ENCODE assay signal across 10 cellular contexts in genomic region chr3:38634133-38634532, GRCh38. TPM values are rescaled to one million over a fixed set of nuclear protein-coding genes. Genes with fewer than 3 reads are reported as not detected.
DNase-seq lines count a peak whose midpoint lies in the region; ATAC-seq, FAIRE-seq and TF ChIP-seq lines count a peak whose summit lies in the region.
"Had no signal": no experiment of that assay in that cellular context is flagged by ENCODE, and none has a peak within 500 bp of the region (broad histone marks: within the 10 kb centered on the region; RNA-seq: fewer than 3 reads in every experiment).

No MANE protein-coding gene starts in this region.

- TF ChIP-seq CTCF in fibroblast of villous mesenchyme (IDR thresholded peaks at IDR 0.05; ENCODE audit: insufficient read depth, low read depth, low read length) (no peak), retinal pigment epithelial cell (conservative IDR thresholded peaks at IDR 0.05; ENCODE audit: low read depth, low read length) (no peak)

- ATAC-seq in HG03097 (IDR thresholded peaks at IDR 0.05; ENCODE audit: low FRiP score, unreplicated experiment) (no peak), HG02884 (IDR thresholded peaks at IDR 0.05; ENCODE audit: unreplicated experiment) (no peak)

- H3K4me3 ChIP-seq in fibroblast of villous mesenchyme (ENCODE audit: low read depth, low read length) (no peak overlapping the region), retinal pigment epithelial cell (ENCODE audit: low read length) (no peak overlapping the region)

- DNase-seq in H54 (ENCODE audit: insufficient read length, low spot score) (peak; percentile 56), RKO (ENCODE audit: low spot score) (peak; percentile 37), fibroblast of villous mesenchyme (ENCODE audit: low read depth) (peak; percentile 11), retinal pigment epithelial cell (ENCODE audit: low read depth) (peak; percentile 36), SKM-1 (lab: John Stamatoyannopoulos, UW; ENCODE audit: unreplicated experiment) (no peak), NCI-H69 (lab: John Stamatoyannopoulos, UW) (no peak)
- DNase-seq: effector memory CD4-positive, alpha-beta T cell; NCI-H446 had no signal

- TF ChIP-seq POLR2A in H54 (IDR thresholded peaks at IDR 0.05; ENCODE audit: low read depth, low read length): no peak

- FAIRE-seq in H54 (lab: Jason Lieb, UNC): no peak

RNA-seq across cellular contexts. Expression of gene SCN5A, which starts 15.4 kb away (rescaled TPM):
- 0.43 and 0.97 TPM in 2 replicates for total RNA-seq in fibroblast of villous mesenchyme

Comparison
In these comparisons a context has a peak if more than half of its experiments do, and no peak if none do; other contexts are left out.
1. DNase-seq: peak in H54 (single experiment), RKO (single experiment), fibroblast of villous mesenchyme (single experiment) and retinal pigment epithelial cell (single experiment); none in SKM-1 (single experiment) and NCI-H69 (single experiment).